Comparison of ENCODE assay signal across 8 cellular contexts in genomic region chr5:151239237-151239861, GRCh38. TPM values are rescaled to one million over a fixed set of nuclear protein-coding genes. Genes with fewer than 3 reads are reported as not detected.
DNase-seq lines count a peak whose midpoint lies in the region; ATAC-seq and TF ChIP-seq lines count a peak whose summit lies in the region.

No MANE protein-coding gene starts in this region.

- ATAC-seq in HG03565 (IDR thresholded peaks at IDR 0.05; ENCODE audit: unreplicated experiment) (peak; percentile 30), SK-N-SH treated with all-trans-retinoic acid at 6 μM for 48 hours (peak; percentile 95), left colon (peak; percentile 87), GM21825 (IDR thresholded peaks at IDR 0.05; ENCODE audit: unreplicated experiment) (no peak)

- peak; percentile 71 for DNase-seq in AG10803 (ENCODE audit: low read depth)
- peak; percentile 27 for DNase-seq in central memory CD4-positive, alpha-beta T cell
- peak; percentile 64 to 79 for DNase-seq in left colon
- peak; percentile 36 to 42 for DNase-seq in stimulated activated CD8-positive, alpha-beta memory T cell treated with anti-CD3 and anti-CD28 coated beads, Interleukin-15, amount 100 ng/mL, for 48 hours (ENCODE audit: low read depth in 2 of 2)

- intact Hi-C loops in left colon (cut with DNase I, micrococcal nuclease): loop anchor here in 1 of 2 donors (10.0 kb wide), 1 partner anchor 65 kb away; no protein-coding TSS in a partner anchor

- peak; percentile 87 for TF ChIP-seq CTCF in AG10803 (conservative IDR thresholded peaks at IDR 0.05; ENCODE audit: low read length)
- TF ChIP-seq CTCF in GM12873 (IDR thresholded peaks at IDR 0.05; ENCODE audit: insufficient read depth, low read depth, low read length, missing control alignments): peak; percentile 92

- H3K4me3 ChIP-seq in AG10803 (ENCODE audit: low read length): peak overlapping the region; percentile 7

TF ChIP-seq in SK-N-SH treated with all-trans-retinoic acid at 6 μM for 48 hours, 23 proteins besides CTCF, POLR2A, EP300 and RAD21:
- TF ChIP-seq ZNF8 (CRISPR knock-in tag; IDR thresholded peaks at IDR 0.05) (no peak), SNAI2 (CRISPR knock-in tag; IDR thresholded peaks at IDR 0.05) (no peak), ARNTL (CRISPR knock-in tag; IDR thresholded peaks at IDR 0.05; ENCODE audit: borderline replicate concordance, low read depth) (no peak), PPARA (CRISPR knock-in tag; IDR thresholded peaks at IDR 0.05; ENCODE audit: borderline replicate concordance) (no peak), TOX (CRISPR knock-in tag; IDR thresholded peaks at IDR 0.05; ENCODE audit: borderline replicate concordance) (no peak), CSRNP3 (CRISPR knock-in tag; IDR thresholded peaks at IDR 0.05) (no peak), ISL1 (CRISPR knock-in tag; IDR thresholded peaks at IDR 0.05) (no peak), TCF4 (CRISPR knock-in tag; IDR thresholded peaks at IDR 0.05; ENCODE audit: borderline replicate concordance) (no peak), TSHZ2 (CRISPR knock-in tag; IDR thresholded peaks at IDR 0.05) (no peak), BACH2 (CRISPR knock-in tag; IDR thresholded peaks at IDR 0.05; ENCODE audit: borderline replicate concordance) (no peak), OSR1 (CRISPR knock-in tag; IDR thresholded peaks at IDR 0.05) (no peak), RARB (CRISPR knock-in tag; IDR thresholded peaks at IDR 0.05) (no peak), ESRRG (CRISPR knock-in tag; IDR thresholded peaks at IDR 0.05) (no peak), CSDC2 (CRISPR knock-in tag; IDR thresholded peaks at IDR 0.05) (no peak)

RNA-seq across cellular contexts. Expression of gene GM2A, which starts 13.6 kb away (rescaled TPM):
- total RNA-seq in left colon: 10 to 100 TPM; 19.0 to 28.1 TPM

RNA-seq across cellular contexts. Expression of gene CCDC69, which starts 15.5 kb away (rescaled TPM):
- total RNA-seq in left colon: 10 to 100 TPM in 1 of 2 donors, 1 to 10 TPM in 1; 7.1 to 29.0 TPM
